Comparison of ENCODE assay signal across 21 cellular contexts in genomic region chr1:67043366-67043765, GRCh38.
"Had no signal": no experiment of that assay in that cellular context is flagged by ENCODE, and none has a peak within 500 bp of the region (broad histone marks: within the 10 kb centered on the region; RNA-seq: fewer than 3 reads in every experiment).

No MANE protein-coding gene starts in this region.

- DNase-seq: cortex of kidney; effector memory CD8-positive, alpha-beta T cell; head of caudate nucleus; natural killer cell; occipital lobe; ovary; posterior cingulate gyrus; stimulated activated CD4-positive, alpha-beta T cell treated with anti-CD3 and anti-CD28 coated beads, Interleukin-2, amount 100 ng/mL, for 24 hours; stimulated activated CD4-positive, alpha-beta T cell treated with anti-CD3 and anti-CD28 coated beads, Interleukin-4, amount 100 ng/mL, for 24 hours; stimulated activated naive B cell treated with anti-CD40 and anti-IgM and Interleukin-4, amounts not matched to agents 10 μg/mL and 1 μg/mL and 100 μg/mL, for 72 hours; upper lobe of left lung had no signal

- H3K9me3 ChIP-seq: ovary, thoracic aorta, tibial nerve, upper lobe of left lung had no signal

- H3K4me2 ChIP-seq: smooth muscle cell had no signal

- H3K4me1 ChIP-seq: tibial nerve, upper lobe of left lung had no signal

- H3K27ac ChIP-seq: ovary, thoracic aorta, tibial nerve, upper lobe of left lung had no signal

- H3K36me3 ChIP-seq: ovary had no signal

- ATAC-seq: effector memory CD8-positive, alpha-beta T cell; natural killer cell; sciatic nerve; stimulated activated naive B cell treated with anti-CD40 and anti-IgM and Interleukin-4, amounts not matched to agents 10 μg/mL and 1 μg/mL and 100 μg/mL, for 72 hours had no signal

- H3K9me3 Mint-ChIP-seq: effector memory CD8-positive, alpha-beta T cell; memory B cell; natural killer cell; stimulated activated naive B cell treated with anti-CD40 and anti-IgM and Interleukin-4, amounts not matched to agents 10 μg/mL and 1 μg/mL and 100 μg/mL, for 72 hours; stimulated activated naive CD8-positive, alpha-beta T cell treated with anti-CD3 and anti-CD28 coated beads, Interleukin-15, Interleukin-2, amounts not matched to agents 100 ng/mL and 50 ng/mL, for 24 hours had no signal

- FAIRE-seq: frontal cortex, keratinocyte, urothelium cell line had no signal

- H3K4me3 ChIP-seq: lung, ovary, smooth muscle cell, thoracic aorta, tibial nerve, upper lobe of left lung had no signal

- H3K4me3 Mint-ChIP-seq: effector memory CD8-positive, alpha-beta T cell; memory B cell; natural killer cell; stimulated activated naive B cell treated with anti-CD40 and anti-IgM and Interleukin-4, amounts not matched to agents 10 μg/mL and 1 μg/mL and 100 μg/mL, for 72 hours; stimulated activated naive CD8-positive, alpha-beta T cell treated with anti-CD3 and anti-CD28 coated beads, Interleukin-15, Interleukin-2, amounts not matched to agents 100 ng/mL and 50 ng/mL, for 24 hours had no signal

- H3K27me3 Mint-ChIP-seq: effector memory CD8-positive, alpha-beta T cell; memory B cell; stimulated activated naive B cell treated with anti-CD40 and anti-IgM and Interleukin-4, amounts not matched to agents 10 μg/mL and 1 μg/mL and 100 μg/mL, for 72 hours; stimulated activated naive CD8-positive, alpha-beta T cell treated with anti-CD3 and anti-CD28 coated beads, Interleukin-15, Interleukin-2, amounts not matched to agents 100 ng/mL and 50 ng/mL, for 24 hours had no signal

- H3K27ac Mint-ChIP-seq: memory B cell; stimulated activated naive B cell treated with anti-CD40 and anti-IgM and Interleukin-4, amounts not matched to agents 10 μg/mL and 1 μg/mL and 100 μg/mL, for 72 hours; stimulated activated naive CD8-positive, alpha-beta T cell treated with anti-CD3 and anti-CD28 coated beads, Interleukin-15, Interleukin-2, amounts not matched to agents 100 ng/mL and 50 ng/mL, for 24 hours had no signal

- H3K27me3 ChIP-seq: ovary, tibial nerve, upper lobe of left lung had no signal
